In the genomic region with DNA sequence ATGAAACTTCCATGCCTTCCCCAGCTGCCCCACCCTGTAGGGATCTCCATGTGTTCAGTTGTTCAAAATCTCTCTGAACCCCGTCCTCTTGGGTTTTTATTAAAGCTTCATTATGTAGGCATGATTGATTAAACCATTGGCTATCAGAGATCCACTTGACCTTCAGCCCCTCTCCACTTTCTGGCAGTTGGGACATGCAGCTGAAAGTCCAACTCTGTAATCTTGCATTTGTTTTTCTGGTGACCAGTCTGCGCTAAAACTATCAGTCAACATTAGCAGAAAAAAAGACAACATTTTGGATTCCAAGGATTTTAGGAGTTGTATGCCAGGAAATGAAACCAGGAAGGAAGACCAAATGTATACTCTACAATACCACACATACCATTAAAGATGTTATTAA, we compare ENCODE assay signal across 41 cellular contexts.
"Had no signal": no experiment of that assay in that cellular context is flagged by ENCODE, and none has a peak within 500 bp of the region (broad histone marks: within the 10 kb centered on the region; RNA-seq: fewer than 3 reads in every experiment).

No MANE protein-coding gene starts in this region.

- H3K4me3 ChIP-seq: adrenal gland, ascending aorta, body of pancreas, breast epithelium, cardiac muscle cell had no signal

- H3K27ac Mint-ChIP-seq: activated naive CD4-positive, alpha-beta T cell treated with anti-CD3 and anti-CD28 coated beads for 36 hours; activated naive CD4-positive, alpha-beta T cell treated with anti-CD3 and anti-CD28 coated beads, Interleukin-2, amount 10 ng/mL, durations not matched to agents 7 days and 5 days; activated naive CD4-positive, alpha-beta T cell treated with anti-CD3 and anti-CD28 coated beads, Interleukin-2, amount 50 U/mL, for 24 hours; activated naive CD4-positive, alpha-beta T cell treated with anti-CD3 and anti-CD28 coated beads, Interleukin-2, amount 50 U/mL, for 72 hours; activated naive CD8-positive, alpha-beta T cell; activated naive CD8-positive, alpha-beta T cell treated with anti-CD3 and anti-CD28 coated beads for 36 hours; activated naive CD8-positive, alpha-beta T cell treated with anti-CD3 and anti-CD28 coated beads, Interleukin-2, amount 10 ng/mL, durations not matched to agents 7 days and 5 days; activated naive CD8-positive, alpha-beta T cell treated with anti-CD3 and anti-CD28 coated beads, Interleukin-2, amount 50 U/mL, for 24 hours; activated T-cell treated with anti-CD3 and anti-CD28 coated beads, Interleukin-2, amount 50 U/mL, for 24 hours; activated T-cell treated with anti-CD3 and anti-CD28 coated beads, Interleukin-2, amount 50 U/mL, for 72 hours; activated T-helper 1 cell treated with anti-CD3 and anti-CD28 coated beads, Interleukin-12 subunit alpha, Interleukin-12 subunit beta, Interleukin-2, Interleukin-4 antibody, amounts not matched to agents 30 ng/mL and 10 ng/mL and 1 ng/mL, durations not matched to agents 14 hours and 24 hours and 36 hours; activated T-helper 17 cell treated with anti-CD3 and anti-CD28 coated beads, Interleukin-2, amount 50 U/mL, for 72 hours; activated T-helper 2 cell treated with anti-CD3 and anti-CD28 coated beads, Interferon-gamma antibody, Interleukin-2, Interleukin-4, amounts not matched to agents 10 μg/mL and 5 μg/mL and 100 μg/mL, durations not matched to agents 14 hours and 24 hours and 36 hours; brain had no signal

- H3K4me1 Mint-ChIP-seq: activated naive CD4-positive, alpha-beta T cell treated with anti-CD3 and anti-CD28 coated beads, Interleukin-2, amount 10 ng/mL, durations not matched to agents 7 days and 5 days; activated naive CD4-positive, alpha-beta T cell treated with anti-CD3 and anti-CD28 coated beads, Interleukin-2, amount 50 U/mL, for 24 hours; activated naive CD8-positive, alpha-beta T cell treated with anti-CD3 and anti-CD28 coated beads for 36 hours; activated naive CD8-positive, alpha-beta T cell treated with anti-CD3 and anti-CD28 coated beads, Interleukin-2, amount 10 ng/mL, durations not matched to agents 7 days and 5 days; activated naive CD8-positive, alpha-beta T cell treated with anti-CD3 and anti-CD28 coated beads, Interleukin-2, amount 50 U/mL, for 24 hours; activated T-helper 17 cell treated with anti-CD3 and anti-CD28 coated beads, Interleukin-2, amount 50 U/mL, for 72 hours; brain; central memory CD8-positive, alpha-beta T cell had no signal

- H3K27ac ChIP-seq: adrenal gland, ascending aorta, body of pancreas, brain microvascular endothelial cell, breast epithelium, cardiac muscle cell had no signal

- FAIRE-seq: astrocyte, bronchial epithelial cell had no signal

- H3K27me3 Mint-ChIP-seq: activated naive CD4-positive, alpha-beta T cell treated with anti-CD3 and anti-CD28 coated beads, Interleukin-2, amount 10 ng/mL, durations not matched to agents 7 days and 5 days; activated naive CD4-positive, alpha-beta T cell treated with anti-CD3 and anti-CD28 coated beads, Interleukin-2, amount 50 U/mL, for 24 hours; activated naive CD8-positive, alpha-beta T cell; activated naive CD8-positive, alpha-beta T cell treated with anti-CD3 and anti-CD28 coated beads for 36 hours; activated naive CD8-positive, alpha-beta T cell treated with anti-CD3 and anti-CD28 coated beads, Interleukin-2, amount 10 ng/mL, durations not matched to agents 7 days and 5 days; activated naive CD8-positive, alpha-beta T cell treated with anti-CD3 and anti-CD28 coated beads, Interleukin-2, amount 50 U/mL, for 24 hours; activated T-cell treated with anti-CD3 and anti-CD28 coated beads, Interleukin-2, amount 50 U/mL, for 24 hours; activated T-helper 17 cell treated with anti-CD3 and anti-CD28 coated beads, Interleukin-2, amount 50 U/mL, for 72 hours; central memory CD8-positive, alpha-beta T cell had no signal

- H3K36me3 ChIP-seq: adrenal gland, ascending aorta, brain microvascular endothelial cell, breast epithelium, cardiac muscle cell had no signal

- H3K27me3 ChIP-seq: adrenal gland, ascending aorta, body of pancreas, brain microvascular endothelial cell, cardiac muscle cell had no signal

- H3K9me3 ChIP-seq: adrenal gland, ascending aorta, body of pancreas, breast epithelium had no signal

- ATAC-seq: activated naive CD4-positive, alpha-beta T cell treated with anti-CD3 and anti-CD28 coated beads, Interleukin-2, amount 50 U/mL, for 72 hours; activated naive CD8-positive, alpha-beta T cell treated with anti-CD3 and anti-CD28 coated beads, Interleukin-2, amount 50 U/mL, for 24 hours; activated T-cell treated with anti-CD3 and anti-CD28 coated beads, Interleukin-2, amount 50 U/mL, for 4 hours; activated T-cell treated with anti-CD3 and anti-CD28 coated beads, Interleukin-2, amount 50 U/mL, for 72 hours; activated T-helper 17 cell treated with anti-CD3 and anti-CD28 coated beads, Interleukin-2, amount 50 U/mL, for 72 hours; body of pancreas had no signal

- H3K4me1 ChIP-seq: adrenal gland, ascending aorta, body of pancreas, breast epithelium had no signal

- DNase-seq: activated effector memory CD4-positive, alpha-beta T cell treated with anti-CD3 and anti-CD28 coated beads, Interleukin-2, amount 50 U/mL, for 16 hours; activated effector memory CD4-positive, alpha-beta T cell treated with Interleukin-2 at 50 U/mL for 16 hours; activated gamma-delta T cell; activated gamma-delta T cell treated with Interleukin-2 at 50 U/mL for 16 hours; activated naive CD4-positive, alpha-beta T cell; activated naive CD4-positive, alpha-beta T cell treated with anti-CD3 and anti-CD28 coated beads for 36 hours; activated naive CD4-positive, alpha-beta T cell treated with anti-CD3 and anti-CD28 coated beads, Interleukin-2, amount 10 ng/mL, durations not matched to agents 7 days and 5 days; activated naive CD4-positive, alpha-beta T cell treated with anti-CD3 and anti-CD28 coated beads, Interleukin-2, amount 50 U/mL, for 16 hours; activated naive CD4-positive, alpha-beta T cell treated with Interleukin-2 at 50 U/mL for 16 hours; activated naive CD8-positive, alpha-beta T cell treated with anti-CD3 and anti-CD28 coated beads for 36 hours; activated naive CD8-positive, alpha-beta T cell treated with anti-CD3 and anti-CD28 coated beads, Interleukin-2, amount 10 ng/mL, durations not matched to agents 7 days and 5 days; activated naive CD8-positive, alpha-beta T cell treated with anti-CD3 and anti-CD28 coated beads, Interleukin-2, amount 50 U/mL, for 24 hours; activated T-cell treated with anti-CD3 and anti-CD28 coated beads for 4 hours; activated T-cell treated with anti-CD3 and anti-CD28 coated beads, Interleukin-2, amount 50 U/mL, for 1 hour; activated T-cell treated with anti-CD3 and anti-CD28 coated beads, Interleukin-2, amount 50 U/mL, for 24 hours; activated T-cell treated with anti-CD3 and anti-CD28 coated beads, Interleukin-2, amount 50 U/mL, for 4 hours; activated T-cell treated with anti-CD3 and anti-CD28 coated beads, Interleukin-2, amount 50 U/mL, for 48 hours; activated T-cell treated with anti-CD3 and anti-CD28 coated beads, Interleukin-2, amount 50 U/mL, for 72 hours; adrenal gland; amniotic stem cell; amygdala; anterior cingulate cortex; aorta; body of pancreas; brain microvascular endothelial cell; caudate nucleus; central memory CD4-positive, alpha-beta T cell; cerebellar nuclear complex had no signal

- H3K9me3 Mint-ChIP-seq: activated naive CD4-positive, alpha-beta T cell treated with anti-CD3 and anti-CD28 coated beads, Interleukin-2, amount 50 U/mL, for 24 hours; brain had no signal

- H3K36me3 Mint-ChIP-seq: activated naive CD4-positive, alpha-beta T cell treated with anti-CD3 and anti-CD28 coated beads, Interleukin-2, amount 10 ng/mL, durations not matched to agents 7 days and 5 days; activated naive CD4-positive, alpha-beta T cell treated with anti-CD3 and anti-CD28 coated beads, Interleukin-2, amount 50 U/mL, for 24 hours; activated naive CD4-positive, alpha-beta T cell treated with anti-CD3 and anti-CD28 coated beads, Interleukin-2, amount 50 U/mL, for 72 hours; activated naive CD8-positive, alpha-beta T cell; activated naive CD8-positive, alpha-beta T cell treated with anti-CD3 and anti-CD28 coated beads for 36 hours; activated naive CD8-positive, alpha-beta T cell treated with anti-CD3 and anti-CD28 coated beads, Interleukin-2, amount 10 ng/mL, durations not matched to agents 7 days and 5 days; brain had no signal

- H3K4me3 Mint-ChIP-seq: activated naive CD4-positive, alpha-beta T cell treated with anti-CD3 and anti-CD28 coated beads for 36 hours; activated naive CD4-positive, alpha-beta T cell treated with anti-CD3 and anti-CD28 coated beads, Interleukin-2, amount 10 ng/mL, durations not matched to agents 7 days and 5 days; activated naive CD4-positive, alpha-beta T cell treated with anti-CD3 and anti-CD28 coated beads, Interleukin-2, amount 50 U/mL, for 24 hours; activated naive CD8-positive, alpha-beta T cell; activated naive CD8-positive, alpha-beta T cell treated with anti-CD3 and anti-CD28 coated beads for 36 hours; activated naive CD8-positive, alpha-beta T cell treated with anti-CD3 and anti-CD28 coated beads, Interleukin-2, amount 10 ng/mL, durations not matched to agents 7 days and 5 days; activated naive CD8-positive, alpha-beta T cell treated with anti-CD3 and anti-CD28 coated beads, Interleukin-2, amount 50 U/mL, for 24 hours; activated T-cell treated with anti-CD3 and anti-CD28 coated beads, Interleukin-2, amount 50 U/mL, for 24 hours; activated T-cell treated with anti-CD3 and anti-CD28 coated beads, Interleukin-2, amount 50 U/mL, for 4 hours; activated T-cell treated with anti-CD3 and anti-CD28 coated beads, Interleukin-2, amount 50 U/mL, for 72 hours; activated T-helper 1 cell treated with anti-CD3 and anti-CD28 coated beads, Interleukin-12 subunit alpha, Interleukin-12 subunit beta, Interleukin-2, Interleukin-4 antibody, amounts not matched to agents 30 ng/mL and 10 ng/mL and 1 ng/mL, durations not matched to agents 14 hours and 24 hours and 36 hours; activated T-helper 17 cell treated with anti-CD3 and anti-CD28 coated beads, Interleukin-2, amount 50 U/mL, for 72 hours; brain; central memory CD8-positive, alpha-beta T cell had no signal
